Comparison of ENCODE assay signal across 1 cellular context in genomic region chr12:65518771-65519170, GRCh38.
TF ChIP-seq lines count a peak whose summit lies in the region.

No MANE protein-coding gene starts in this region.

TF ChIP-seq in SK-N-SH treated with all-trans-retinoic acid at 6 μM for 48 hours, 23 proteins besides CTCF, POLR2A, EP300 and RAD21 (continued from another document):
- no peak for TF ChIP-seq BACH2 (CRISPR knock-in tag; IDR thresholded peaks at IDR 0.05; ENCODE audit: borderline replicate concordance)
